21 cellular contexts compared by ENCODE assay signal in genomic region chr9:98870782-98871455, GRCh38.
DNase-seq lines count a peak whose midpoint lies in the region; ATAC-seq, FAIRE-seq and TF ChIP-seq lines count a peak whose summit lies in the region.
"Had no signal": no experiment of that assay in that cellular context is flagged by ENCODE, and none has a peak within 500 bp of the region (broad histone marks: within the 10 kb centered on the region; RNA-seq: fewer than 3 reads in every experiment).

No MANE protein-coding gene starts in this region.

- no peak overlapping the region for H3K56ac ChIP-seq in H1 (replicated peaks; ENCODE audit: insufficient read length, low read depth, low read length)

- H3K27me3 ChIP-seq in SK-N-SH (ENCODE audit: insufficient read depth) (no peaks in the 10 kb centered on the region), H1 (replicated peaks in 1 of 4; ENCODE audit: control insufficient read depth in 3 of 4, extremely low read depth in 1 of 4, insufficient read depth in 3 of 4, low read length in 3 of 4) (no peaks in the 10 kb centered on the region)

- H2BK20ac ChIP-seq in H1 (ENCODE audit: low read length) = no peak overlapping the region

- no peak overlapping the region for H2BK120ac ChIP-seq in H1 (replicated peaks; ENCODE audit: low read depth, low read length)

- no peak for ATAC-seq in SK-N-SH treated with all-trans-retinoic acid at 6 μM for 48 hours
- ATAC-seq: GM12878, HepG2 had no signal

- no peak overlapping the region for H4K8ac ChIP-seq in H1 (ENCODE audit: extremely low read depth, insufficient read depth, low read length)

- TF ChIP-seq CTCF in SK-N-SH (IDR thresholded peaks at IDR 0.05) (no peak), H1 (IDR thresholded peaks at IDR 0.05; ENCODE audit: control extremely low read depth in 1 of 3, insufficient read depth in 1 of 3, low read depth in 1 of 3, low read length in 3 of 3) (no peak)

- H3K4me1 ChIP-seq in SK-N-SH (ENCODE audit: control insufficient read depth in 1 of 2, insufficient read depth in 2 of 2, low read depth in 1 of 2, low read length in 1 of 2) (0 out of 4 replicates have a peak, but pooled peaks cover 0 to 10% of the 10 kb centered on the region in 2 experiments), H1 (replicated peaks in 1 of 4; ENCODE audit: control insufficient read depth in 3 of 4, insufficient read depth in 4 of 4, low read length in 3 of 4) (no peaks in the 10 kb centered on the region)

- H2AK5ac ChIP-seq in H1 (ENCODE audit: low read depth, low read length) = no peak overlapping the region

- H2BK12ac ChIP-seq in H1 (ENCODE audit: low read depth, low read length) = no peak overlapping the region

- CTCF ChIA-PET in SK-N-SH (lab: Yijun Ruan, JAX) (interaction anchor here (1.0 to 1.4 kb wide), 2 partner anchors 22 to 23 kb away, joined by 3 to 4 read pairs; no protein-coding TSS in a partner anchor), H1 (lab: Charles Lee; ENCODE audit: partially characterized antibody) (interaction anchor here (0.8 kb wide), 1 partner anchor 147 kb away, joined by 3 read pairs; no protein-coding TSS in a partner anchor)

- no peak overlapping the region for H2BK5ac ChIP-seq in H1 (ENCODE audit: low read depth, low read length)

- H3K27ac ChIP-seq in SK-N-SH (ENCODE audit: low read depth in 2 of 2, low read length in 1 of 2) (no peak overlapping the region), H1 (ENCODE audit: low read depth, low read length) (no peak overlapping the region)

- no peak overlapping the region for H3K4me3 ChIP-seq in SK-N-SH (ENCODE audit: low read depth in 2 of 2, low read length in 1 of 2)
- H3K4me3 ChIP-seq in H1 (ENCODE audit: extremely low read depth in 1 of 4, insufficient read depth in 2 of 4, low read depth in 3 of 4, low read length in 4 of 4) = no peak overlapping the region
- H3K4me3 ChIP-seq: GM12878 had no signal

- DNase-seq in SK-N-SH = no peak
- peak; percentile 38 for DNase-seq in NAMALWA (ENCODE audit: low spot score)
- no peak for DNase-seq in H1 (ENCODE audit: low read depth in 1 of 2, low spot score in 2 of 2)
- DNase-seq in NCI-H146 treated with DMSO at 0.1 percent for 48 hours (lab: John Stamatoyannopoulos, UW; ENCODE audit: unreplicated experiment) = no peak
- DNase-seq in A172 (ENCODE audit: low spot score) = no peak
- DNase-seq in NCI-H2196 (lab: John Stamatoyannopoulos, UW; ENCODE audit: unreplicated experiment) = no peak
- DNase-seq: 8988T; C1 segment of cervical spinal cord; CD4-positive, CD25-positive, alpha-beta regulatory T cell; CD8-positive, alpha-beta memory T cell; COR-L47; DMS 273 treated with DMSO at 0.1 percent for 48 hours; DMS53; DND-41; EL; GOT3; H9 had no signal

- POLR2A ChIA-PET in SK-N-SH (lab: Yijun Ruan, JAX) (no interaction called here), H1 (lab: Charles Lee; ENCODE audit: partially characterized antibody) (no interaction called here)

- TF ChIP-seq POLR2A in H1 (IDR thresholded peaks at IDR 0.05; ENCODE audit: control extremely low read depth in 1 of 2, low read depth in 2 of 2, low read length in 2 of 2) = no peak

- H4K91ac ChIP-seq in H1 (replicated peaks; ENCODE audit: insufficient read length, low read length) = no peak overlapping the region

- 42% methylated on average over 5 of the region's 5 CpGs for WGBS in SK-N-SH (ENCODE audit: low lambda C conversion rate)
- WGBS in H1 (ENCODE audit: extremely low coverage in 1 of 2, insufficient coverage in 1 of 2, insufficient read length in 1 of 2, insufficient replicate concordance in 2 of 2, low coverage in 1 of 2, low lambda C conversion rate in 2 of 2, missing lambda C conversion rate in 1 of 2), 2 experiments = 78% methylated on average over 5 of the region's 5 CpGs; no CpG with 5 or more reads in 1 of the 2 experiments

- no peaks in the 10 kb centered on the region for H3K36me3 ChIP-seq in SK-N-SH (replicated peaks in 1 of 2; ENCODE audit: control insufficient read depth in 1 of 2, insufficient read depth in 2 of 2, low read length in 1 of 2)
- no peaks in the 10 kb centered on the region for H3K36me3 ChIP-seq in H1 (ENCODE audit: control insufficient read depth in 2 of 4, insufficient read depth in 4 of 4, low read length in 3 of 4)

- no peak overlapping the region for H3K4me2 ChIP-seq in SK-N-SH
- H3K4me2 ChIP-seq in H1 (ENCODE audit: insufficient read depth in 1 of 2, low read depth in 2 of 2, low read length in 2 of 2) = no peak overlapping the region

- H4K5ac ChIP-seq in H1 (ENCODE audit: insufficient read length, low read depth, low read length) = no peak overlapping the region

- H4K20me1 ChIP-seq in SK-N-SH (ENCODE audit: insufficient read depth) (no peaks in the 10 kb centered on the region), H1 (replicated peaks in 1 of 2; ENCODE audit: control insufficient read depth in 1 of 2, insufficient read depth in 2 of 2, low read length in 2 of 2) (no peaks in the 10 kb centered on the region)

- no peak for FAIRE-seq in H1 (lab: Jason Lieb, UNC)
- FAIRE-seq: GM12878, HepG2, HTR-8/SVneo had no signal

- H3K79me1 ChIP-seq in H1 (ENCODE audit: low read depth, low read length) = no peaks in the 10 kb centered on the region

- no peak overlapping the region for H2BK15ac ChIP-seq in H1 (ENCODE audit: low read length)

- TF ChIP-seq RAD21 in SK-N-SH (IDR thresholded peaks at IDR 0.05; ENCODE audit: low read length) (no peak), H1 (IDR thresholded peaks at IDR 0.05 in 1 of 2, conservative IDR thresholded peaks at IDR 0.05 in 1 of 2; ENCODE audit: low read depth in 2 of 2, low read length in 2 of 2) (no peak)

- H3K14ac ChIP-seq in H1 (ENCODE audit: insufficient read length) = no peak overlapping the region

- no peak overlapping the region for H3K9ac ChIP-seq in SK-N-SH
- H3K9ac ChIP-seq in H1 (replicated peaks in 1 of 4; ENCODE audit: extremely low read depth in 1 of 4, low read depth in 3 of 4, low read length in 3 of 4) = no peak overlapping the region

- no peaks in the 10 kb centered on the region for H3K9me3 ChIP-seq in SK-N-SH
- 0 out of 4 replicates have a peak, but pooled peaks cover 0 to 5% of the 10 kb centered on the region in 2 experiments for H3K9me3 ChIP-seq in H1 (ENCODE audit: insufficient read depth in 2 of 2, low read depth in 1 of 2, low read length in 1 of 2)

- H3K79me2 ChIP-seq in SK-N-SH (ENCODE audit: insufficient read depth) (no peaks in the 10 kb centered on the region), H1 (ENCODE audit: control insufficient read depth in 1 of 2, insufficient read depth in 2 of 2, low read length in 2 of 2) (no peaks in the 10 kb centered on the region)

- H3K18ac ChIP-seq in H1 (ENCODE audit: extremely low read depth, low read length) = no peak overlapping the region

- H3K4ac ChIP-seq in H1 (replicated peaks; ENCODE audit: insufficient read length, low read depth, low read length) = no peak overlapping the region

- H3F3A ChIP-seq in SK-N-SH (replicated peaks; ENCODE audit: insufficient read depth) = no peaks in the 10 kb centered on the region

- no peak for TF ChIP-seq EP300 in SK-N-SH (IDR thresholded peaks at IDR 0.05; ENCODE audit: borderline replicate concordance in 1 of 2, low read depth in 1 of 2, low read length in 1 of 2)
- TF ChIP-seq EP300 in H1 (IDR thresholded peaks at IDR 0.05; ENCODE audit: borderline replicate concordance in 1 of 2, low read depth in 2 of 2, low read length in 2 of 2) = no peak

- H3K9me2 ChIP-seq in SK-N-SH = no peaks in the 10 kb centered on the region

- H2AFZ ChIP-seq in SK-N-SH (ENCODE audit: low read depth) (no peak overlapping the region), H1 (ENCODE audit: low read length) (no peak overlapping the region)

- H3K23me2 ChIP-seq in H1 (ENCODE audit: low read depth, low read length) = no peaks in the 10 kb centered on the region

- no peak overlapping the region for H3K23ac ChIP-seq in H1 (ENCODE audit: insufficient read length)

TF ChIP-seq in SK-N-SH, 30 proteins besides CTCF, POLR2A, EP300 and RAD21:
- no peak for TF ChIP-seq MAX (IDR thresholded peaks at IDR 0.05; ENCODE audit: low read depth)
- TF ChIP-seq, protein P1, sequence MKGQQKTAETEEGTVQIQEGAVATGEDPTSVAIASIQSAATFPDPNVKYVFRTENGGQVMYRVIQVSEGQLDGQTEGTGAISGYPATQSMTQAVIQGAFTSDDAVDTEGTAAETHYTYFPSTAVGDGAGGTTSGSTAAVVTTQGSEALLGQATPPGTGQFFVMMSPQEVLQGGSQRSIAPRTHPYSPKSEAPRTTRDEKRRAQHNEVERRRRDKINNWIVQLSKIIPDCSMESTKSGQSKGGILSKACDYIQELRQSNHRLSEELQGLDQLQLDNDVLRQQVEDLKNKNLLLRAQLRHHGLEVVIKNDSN (IDR thresholded peaks at IDR 0.05; ENCODE audit: borderline replicate concordance, low read depth) = peak; percentile 40; the same call in 1 of the 2 replicates

TF ChIP-seq in SK-N-SH treated with all-trans-retinoic acid at 6 μM for 48 hours, 23 proteins besides CTCF, POLR2A, EP300 and RAD21 (continues in another document):
- TF ChIP-seq RARB (CRISPR knock-in tag; IDR thresholded peaks at IDR 0.05) (no peak), TOX (CRISPR knock-in tag; IDR thresholded peaks at IDR 0.05; ENCODE audit: borderline replicate concordance) (no peak), ESRRG (CRISPR knock-in tag; IDR thresholded peaks at IDR 0.05) (no peak), ARNTL (CRISPR knock-in tag; IDR thresholded peaks at IDR 0.05; ENCODE audit: borderline replicate concordance, low read depth) (no peak)

TF ChIP-seq in H1, 55 proteins besides CTCF, POLR2A, EP300 and RAD21:
- TF ChIP-seq YY1 (IDR thresholded peaks at IDR 0.05; ENCODE audit: low read depth, low read length) = 0 out of 2 replicates have a peak, but pooled peaks have one; percentile 47
- TF ChIP-seq, protein P2, sequence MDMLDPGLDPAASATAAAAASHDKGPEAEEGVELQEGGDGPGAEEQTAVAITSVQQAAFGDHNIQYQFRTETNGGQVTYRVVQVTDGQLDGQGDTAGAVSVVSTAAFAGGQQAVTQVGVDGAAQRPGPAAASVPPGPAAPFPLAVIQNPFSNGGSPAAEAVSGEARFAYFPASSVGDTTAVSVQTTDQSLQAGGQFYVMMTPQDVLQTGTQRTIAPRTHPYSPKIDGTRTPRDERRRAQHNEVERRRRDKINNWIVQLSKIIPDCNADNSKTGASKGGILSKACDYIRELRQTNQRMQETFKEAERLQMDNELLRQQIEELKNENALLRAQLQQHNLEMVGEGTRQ (IDR thresholded peaks at IDR 0.05; ENCODE audit: low read length) = no peak

Comparison
In these comparisons a context has a peak if more than half of its experiments do, and no peak if none do; other contexts are left out.
1. Of the 17 proteins assayed by ChIP-seq in both H1 and SK-N-SH: peak only in H1: YY1; only in SK-N-SH: none; in both: none; in neither: 16.